Comparison of ENCODE assay signal across 1 cellular context in the genomic region with DNA sequence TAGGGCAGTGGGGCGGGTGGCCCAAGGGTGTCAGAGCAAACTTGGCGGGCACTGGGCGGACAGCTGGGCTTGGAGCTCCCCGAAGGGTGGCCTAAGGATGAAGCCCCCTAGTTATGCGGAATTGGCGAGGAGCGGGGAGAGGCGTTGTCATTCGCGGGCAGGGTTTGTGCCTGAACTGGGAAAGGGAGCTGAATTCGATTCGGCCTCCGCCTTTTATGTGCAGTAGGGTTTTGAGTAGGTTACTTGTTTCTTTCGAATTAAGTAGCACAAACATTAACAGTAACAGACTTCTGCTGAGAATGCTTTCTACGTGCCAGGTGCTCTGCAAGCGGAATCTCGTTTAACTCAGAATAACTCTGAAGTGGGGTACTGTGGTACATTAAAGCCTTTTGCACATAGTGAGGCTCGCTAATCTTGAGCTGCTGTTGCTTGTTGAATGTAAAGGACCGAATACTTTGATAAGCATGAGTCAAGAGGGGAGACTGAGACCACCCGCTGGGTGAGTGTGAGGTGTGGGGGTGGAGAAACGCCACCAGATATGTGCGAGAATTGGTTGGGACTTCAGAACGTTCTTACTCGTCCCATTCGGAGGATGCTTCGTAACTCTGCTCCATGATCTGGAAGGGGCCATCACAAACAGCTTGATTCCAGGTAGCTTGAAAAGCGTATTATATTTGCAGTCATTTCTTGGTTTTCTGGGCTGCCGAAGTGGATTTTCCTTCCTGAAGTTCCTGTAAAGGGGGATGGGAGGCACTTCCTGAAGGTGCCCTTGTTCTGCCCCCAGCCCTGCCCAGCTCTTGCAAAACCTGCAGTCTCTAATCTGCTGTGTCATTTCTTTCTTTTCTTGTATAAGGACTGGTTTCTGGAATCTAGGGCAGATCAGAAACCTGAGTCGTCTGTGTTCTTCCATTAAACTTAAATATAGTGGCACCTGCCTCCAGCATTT.
A peak's percentile ranks its signal among the peaks of the same experiment; 100 is the strongest.
TF ChIP-seq lines count a peak whose summit lies in the region.

No MANE protein-coding gene starts in this region.

TF ChIP-seq in HepG2, 621 proteins besides CTCF, POLR2A, EP300 and RAD21 (continued from another document and continues in another):
- TF ChIP-seq, protein P1, sequence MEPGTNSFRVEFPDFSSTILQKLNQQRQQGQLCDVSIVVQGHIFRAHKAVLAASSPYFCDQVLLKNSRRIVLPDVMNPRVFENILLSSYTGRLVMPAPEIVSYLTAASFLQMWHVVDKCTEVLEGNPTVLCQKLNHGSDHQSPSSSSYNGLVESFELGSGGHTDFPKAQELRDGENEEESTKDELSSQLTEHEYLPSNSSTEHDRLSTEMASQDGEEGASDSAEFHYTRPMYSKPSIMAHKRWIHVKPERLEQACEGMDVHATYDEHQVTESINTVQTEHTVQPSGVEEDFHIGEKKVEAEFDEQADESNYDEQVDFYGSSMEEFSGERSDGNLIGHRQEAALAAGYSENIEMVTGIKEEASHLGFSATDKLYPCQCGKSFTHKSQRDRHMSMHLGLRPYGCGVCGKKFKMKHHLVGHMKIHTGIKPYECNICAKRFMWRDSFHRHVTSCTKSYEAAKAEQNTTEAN (CRISPR knock-in tag; conservative IDR thresholded peaks at IDR 0.05), result no peak; the same call in 1 of the 2 replicates
- TF ChIP-seq HNRNPLL (IDR thresholded peaks at IDR 0.05; ENCODE audit: low read depth, low read length, poor library complexity, severe bottlenecking), result no peak
- 0 out of 2 replicates have a peak, but pooled peaks have one; percentile 76 for TF ChIP-seq ZNF567 (CRISPR knock-in tag; IDR thresholded peaks at IDR 0.05; ENCODE audit: borderline replicate concordance)
- TF ChIP-seq ZNF333 (CRISPR knock-in tag; IDR thresholded peaks at IDR 0.05; ENCODE audit: borderline replicate concordance), result no peak
- TF ChIP-seq, protein P2, sequence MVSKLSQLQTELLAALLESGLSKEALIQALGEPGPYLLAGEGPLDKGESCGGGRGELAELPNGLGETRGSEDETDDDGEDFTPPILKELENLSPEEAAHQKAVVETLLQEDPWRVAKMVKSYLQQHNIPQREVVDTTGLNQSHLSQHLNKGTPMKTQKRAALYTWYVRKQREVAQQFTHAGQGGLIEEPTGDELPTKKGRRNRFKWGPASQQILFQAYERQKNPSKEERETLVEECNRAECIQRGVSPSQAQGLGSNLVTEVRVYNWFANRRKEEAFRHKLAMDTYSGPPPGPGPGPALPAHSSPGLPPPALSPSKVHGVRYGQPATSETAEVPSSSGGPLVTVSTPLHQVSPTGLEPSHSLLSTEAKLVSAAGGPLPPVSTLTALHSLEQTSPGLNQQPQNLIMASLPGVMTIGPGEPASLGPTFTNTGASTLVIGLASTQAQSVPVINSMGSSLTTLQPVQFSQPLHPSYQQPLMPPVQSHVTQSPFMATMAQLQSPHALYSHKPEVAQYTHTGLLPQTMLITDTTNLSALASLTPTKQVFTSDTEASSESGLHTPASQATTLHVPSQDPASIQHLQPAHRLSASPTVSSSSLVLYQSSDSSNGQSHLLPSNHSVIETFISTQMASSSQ (IDR thresholded peaks at IDR 0.05; ENCODE audit: low read depth), result no peak
- TF ChIP-seq, protein P2 (CRISPR knock-in tag; IDR thresholded peaks at IDR 0.05; ENCODE audit: borderline replicate concordance), result no peak; the same call in 1 of the 2 replicates
- no peak for TF ChIP-seq ZNF484 (CRISPR knock-in tag; IDR thresholded peaks at IDR 0.05; ENCODE audit: borderline replicate concordance, low read depth)
- TF ChIP-seq, protein P3, sequence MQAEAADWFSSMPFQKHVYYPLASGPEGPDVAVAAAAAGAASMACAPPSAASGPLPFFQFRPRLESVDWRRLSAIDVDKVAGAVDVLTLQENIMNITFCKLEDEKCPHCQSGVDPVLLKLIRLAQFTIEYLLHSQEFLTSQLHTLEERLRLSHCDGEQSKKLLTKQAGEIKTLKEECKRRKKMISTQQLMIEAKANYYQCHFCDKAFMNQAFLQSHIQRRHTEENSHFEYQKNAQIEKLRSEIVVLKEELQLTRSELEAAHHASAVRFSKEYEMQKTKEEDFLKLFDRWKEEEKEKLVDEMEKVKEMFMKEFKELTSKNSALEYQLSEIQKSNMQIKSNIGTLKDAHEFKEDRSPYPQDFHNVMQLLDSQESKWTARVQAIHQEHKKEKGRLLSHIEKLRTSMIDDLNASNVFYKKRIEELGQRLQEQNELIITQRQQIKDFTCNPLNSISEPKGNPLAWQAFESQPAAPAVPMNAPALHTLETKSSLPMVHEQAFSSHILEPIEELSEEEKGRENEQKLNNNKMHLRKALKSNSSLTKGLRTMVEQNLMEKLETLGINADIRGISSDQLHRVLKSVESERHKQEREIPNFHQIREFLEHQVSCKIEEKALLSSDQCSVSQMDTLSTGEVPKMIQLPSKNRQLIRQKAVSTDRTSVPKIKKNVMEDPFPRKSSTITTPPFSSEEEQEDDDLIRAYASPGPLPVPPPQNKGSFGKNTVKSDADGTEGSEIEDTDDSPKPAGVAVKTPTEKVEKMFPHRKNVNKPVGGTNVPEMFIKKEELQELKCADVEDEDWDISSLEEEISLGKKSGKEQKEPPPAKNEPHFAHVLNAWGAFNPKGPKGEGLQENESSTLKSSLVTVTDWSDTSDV (CRISPR knock-in tag; IDR thresholded peaks at IDR 0.05), result no peak
- TF ChIP-seq SMC3 (IDR thresholded peaks at IDR 0.05; ENCODE audit: low read length), result no peak
- TF ChIP-seq MYNN (CRISPR knock-in tag; IDR thresholded peaks at IDR 0.05; ENCODE audit: low read depth), result no peak; the same call in 1 of the 2 replicates
- TF ChIP-seq BRCA1 (CRISPR knock-in tag; IDR thresholded peaks at IDR 0.05), result no peak
- TF ChIP-seq ZSCAN9 (CRISPR knock-in tag; IDR thresholded peaks at IDR 0.05; ENCODE audit: borderline replicate concordance), result peak; percentile 32; the same call in 1 of the 2 replicates
- peak; percentile 22; the same call in 1 of the 2 replicates for TF ChIP-seq FUBP1 (CRISPR knock-in tag; IDR thresholded peaks at IDR 0.05; ENCODE audit: borderline replicate concordance)
- TF ChIP-seq ZFAT (CRISPR knock-in tag; conservative IDR thresholded peaks at IDR 0.05), result no peak
- no peak for TF ChIP-seq NCOA1 (CRISPR knock-in tag; IDR thresholded peaks at IDR 0.05)
- no peak for TF ChIP-seq RFXAP (CRISPR knock-in tag; IDR thresholded peaks at IDR 0.05; ENCODE audit: borderline replicate concordance)
- peak; percentile 97; the same call in 1 of the 2 replicates for TF ChIP-seq ZNF383 (CRISPR knock-in tag; IDR thresholded peaks at IDR 0.05; ENCODE audit: borderline replicate concordance)
- no peak for TF ChIP-seq ATF7 (IDR thresholded peaks at IDR 0.05)
- TF ChIP-seq ATF7 (CRISPR knock-in tag; IDR thresholded peaks at IDR 0.05), result no peak
- TF ChIP-seq ZNF460 (CRISPR knock-in tag; IDR thresholded peaks at IDR 0.05; ENCODE audit: borderline replicate concordance), result no peak
- TF ChIP-seq ZNF574 (CRISPR knock-in tag; IDR thresholded peaks at IDR 0.05), result no peak
- TF ChIP-seq RXRA (CRISPR knock-in tag; IDR thresholded peaks at IDR 0.05), result peak; percentile 69; the same call in 1 of the 2 replicates
- TF ChIP-seq ZNF3 (CRISPR knock-in tag; IDR thresholded peaks at IDR 0.05), result no peak
- no peak for TF ChIP-seq XRCC5 (optimal IDR thresholded peaks at IDR 0.05; ENCODE audit: low read length)
- TF ChIP-seq JUNB (CRISPR knock-in tag; IDR thresholded peaks at IDR 0.05; ENCODE audit: borderline replicate concordance), result no peak
- 0 out of 2 replicates have a peak, but pooled peaks have one; percentile 24 for TF ChIP-seq MAZ (IDR thresholded peaks at IDR 0.05; ENCODE audit: borderline replicate concordance, low read depth, low read length)
- no peak for TF ChIP-seq MAZ (CRISPR knock-in tag; IDR thresholded peaks at IDR 0.05; ENCODE audit: low read depth)
- TF ChIP-seq TARDBP (CRISPR knock-in tag; IDR thresholded peaks at IDR 0.05), result no peak
- TF ChIP-seq SAP130 (CRISPR knock-in tag; IDR thresholded peaks at IDR 0.05; ENCODE audit: low read depth), result peak; percentile 76
- TF ChIP-seq RBAK (CRISPR knock-in tag; IDR thresholded peaks at IDR 0.05), result no peak
- TF ChIP-seq ZNF331 (CRISPR knock-in tag; IDR thresholded peaks at IDR 0.05), result no peak
- TF ChIP-seq ASH2L (IDR thresholded peaks at IDR 0.05; ENCODE audit: insufficient read length, low read depth, low read length), result no peak
- no peak for TF ChIP-seq ZNF670 (CRISPR knock-in tag; IDR thresholded peaks at IDR 0.05; ENCODE audit: borderline replicate concordance)
- TF ChIP-seq ZNF639 (CRISPR knock-in tag; conservative IDR thresholded peaks at IDR 0.05), result no peak
- TF ChIP-seq SYNCRIP (IDR thresholded peaks at IDR 0.05; ENCODE audit: insufficient read depth, low read depth, low read length), result no peak
- no peak for TF ChIP-seq MTF2 (CRISPR knock-in tag; IDR thresholded peaks at IDR 0.05; ENCODE audit: borderline replicate concordance)
- no peak for TF ChIP-seq EZH2 (conservative IDR thresholded peaks at IDR 0.05; ENCODE audit: low read depth, low read length)
- no peak for TF ChIP-seq ZKSCAN8 (CRISPR knock-in tag; IDR thresholded peaks at IDR 0.05; ENCODE audit: borderline replicate concordance)
- 0 out of 2 replicates have a peak, but pooled peaks have one; percentile 10 for TF ChIP-seq ZNF800 (CRISPR knock-in tag; IDR thresholded peaks at IDR 0.05)
- TF ChIP-seq MEF2D (CRISPR knock-in tag; IDR thresholded peaks at IDR 0.05), result no peak
- TF ChIP-seq ERF (CRISPR knock-in tag; IDR thresholded peaks at IDR 0.05), result no peak
- peak; percentile 23; the same call in 1 of the 2 replicates for TF ChIP-seq CHD2 (IDR thresholded peaks at IDR 0.05; ENCODE audit: low read depth, low read length)
- no peak; the same call in 1 of the 2 replicates for TF ChIP-seq ZNF792 (CRISPR knock-in tag; IDR thresholded peaks at IDR 0.05)
- no peak for TF ChIP-seq ZNF605 (CRISPR knock-in tag; IDR thresholded peaks at IDR 0.05)
- TF ChIP-seq PCBP1 (IDR thresholded peaks at IDR 0.05; ENCODE audit: borderline replicate concordance, low read depth, low read length), result no peak
- TF ChIP-seq ATM (IDR thresholded peaks at IDR 0.05; ENCODE audit: borderline replicate concordance), result no peak
